8 cellular contexts compared by ENCODE assay signal in genomic region chr3:133573054-133573628, GRCh38. TPM values are rescaled to one million over a fixed set of nuclear protein-coding genes. Genes with fewer than 3 reads are reported as not detected.
DNase-seq lines count a peak whose midpoint lies in the region; ATAC-seq and TF ChIP-seq lines count a peak whose summit lies in the region.

No MANE protein-coding gene starts in this region.

- under 1% methylated on average over 33 of the region's 33 CpGs for WGBS in liver

- TF ChIP-seq CTCF in activated B cell treated with CpG ODN at 0.5 μM for 24 hours (IDR thresholded peaks at IDR 0.05) = no peak
- TF ChIP-seq CTCF in coronary artery (IDR thresholded peaks at IDR 0.05) = no peak
- TF ChIP-seq CTCF in liver (IDR thresholded peaks at IDR 0.05; ENCODE audit: low read depth, low read length, missing input control) = peak; percentile 37

- peaks cover 2 to 20% (median 19%) of the 10 kb centered on the region in 4 donors for H3K4me1 ChIP-seq in liver (ENCODE audit: control insufficient read depth in 4 of 4, insufficient read depth in 4 of 4, low read length in 3 of 4)

- no peaks in the 10 kb centered on the region for H3K27me3 ChIP-seq in liver (ENCODE audit: control insufficient read depth in 4 of 4, insufficient read depth in 4 of 4, low read length in 3 of 4)

- intact Hi-C loops in activated B cell treated with CpG ODN at 0.5 μM for 24 hours (cut with micrococcal nuclease) = loop anchor here (1.0 to 10.0 kb wide), 11 partner anchors 51 to 1156 kb away; partner anchors contain the start of genes DNAJC13, NPHP3, SRPRB and UBA5

- CTCF ChIA-PET in activated B cell treated with CpG ODN at 0.5 μM for 24 hours (lab: Charles Lee) = interaction anchor here (0.6 to 2.9 kb wide), 13 partner anchors 51 to 190 kb away, joined by 3 to 12 read pairs (median 3); no protein-coding TSS in a partner anchor

- H3K9ac ChIP-seq in liver (ENCODE audit: low read depth in 1 of 2, low read length in 2 of 2) = peak overlapping the region in 1 of 2 donors; percentile 87

- peaks cover 74% of the 10 kb centered on the region for H3K4me1 Mint-ChIP-seq in activated B cell treated with CpG ODN at 0.5 μM for 24 hours

- H3K36me3 Mint-ChIP-seq in activated B cell treated with CpG ODN at 0.5 μM for 24 hours (ENCODE audit: low read depth) = peaks cover 34% of the 10 kb centered on the region

- no peaks in the 10 kb centered on the region for H3K9me3 Mint-ChIP-seq in activated B cell treated with CpG ODN at 0.5 μM for 24 hours

- peak overlapping the region; percentile 99 for H3K27ac Mint-ChIP-seq in activated B cell treated with CpG ODN at 0.5 μM for 24 hours

- POLR2A ChIA-PET in activated B cell treated with CpG ODN at 0.5 μM for 24 hours (lab: Charles Lee) = interaction anchor here (0.8 to 6.8 kb wide), 35 partner anchors 9 to 1156 kb away, joined by 3 to 149 read pairs (median 7); partner anchors contain the start of genes ANAPC13, CEP63, DNAJC13 and NPHP3

- peak; percentile 22 to 61 for TF ChIP-seq RAD21 in liver (IDR thresholded peaks at IDR 0.05)

- no peaks in the 10 kb centered on the region for H3K27me3 Mint-ChIP-seq in activated B cell treated with CpG ODN at 0.5 μM for 24 hours

- H3K27ac ChIP-seq in coronary artery (peak overlapping the region; percentile 97 to 99), liver (ENCODE audit: low read depth in 1 of 2, low read length in 2 of 2) (peak overlapping the region; percentile 83 to 94)

- no peaks in the 10 kb centered on the region for H3K9me3 ChIP-seq in liver (ENCODE audit: control insufficient read depth in 4 of 4, low read length in 3 of 4)

- DNase-seq in 8988T (peak; percentile 51), activated B cell treated with CpG ODN at 0.5 μM for 24 hours (peak; percentile 100), coronary artery (ENCODE audit: low spot score) (peak; percentile 100), hypothalamus (lab: John Stamatoyannopoulos, UW) (no peak)
- DNase-seq in stimulated activated CD4-positive, alpha-beta T cell treated with anti-CD3 and anti-CD28 coated beads, TNF-alpha, amount 100 ng/mL, for 24 hours (ENCODE audit: low read depth in 3 of 3) = peak; percentile 100

- peak overlapping the region; percentile 88 for H3K4me3 ChIP-seq in coronary artery
- peak overlapping the region in 2 of 3 donors; percentile 36 to 97 for H3K4me3 ChIP-seq in liver (ENCODE audit: low read depth in 1 of 3, low read length in 3 of 3)

- ATAC-seq in GM19023 (IDR thresholded peaks at IDR 0.05; ENCODE audit: unreplicated experiment) (peak; percentile 77), HG03342 (IDR thresholded peaks at IDR 0.05; ENCODE audit: unreplicated experiment) (peak; percentile 73), activated B cell treated with CpG ODN at 0.5 μM for 24 hours (ENCODE audit: low read depth) (peak; percentile 81)

- H3K36me3 ChIP-seq in liver (ENCODE audit: control insufficient read depth in 4 of 4, insufficient read depth in 3 of 4, low read depth in 1 of 4, low read length in 3 of 4) = peaks cover 0 to 4% (median 2%) of the 10 kb centered on the region in 4 donors

- peak overlapping the region; percentile 85 for H3K4me3 Mint-ChIP-seq in activated B cell treated with CpG ODN at 0.5 μM for 24 hours

TF ChIP-seq in liver, 16 proteins besides CTCF, POLR2A, EP300 and RAD21:
- TF ChIP-seq, protein P1, sequence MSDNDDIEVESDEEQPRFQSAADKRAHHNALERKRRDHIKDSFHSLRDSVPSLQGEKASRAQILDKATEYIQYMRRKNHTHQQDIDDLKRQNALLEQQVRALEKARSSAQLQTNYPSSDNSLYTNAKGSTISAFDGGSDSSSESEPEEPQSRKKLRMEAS (IDR thresholded peaks at IDR 0.05) = peak; percentile 90
- TF ChIP-seq NR2F2 (IDR thresholded peaks at IDR 0.05) (peak; percentile 35), FOXA2 (IDR thresholded peaks at IDR 0.05) (peak; percentile 36), TAF1 (conservative IDR thresholded peaks at IDR 0.05) (no peak), HNF4A (conservative IDR thresholded peaks at IDR 0.05) (peak; percentile 63 to 64), RXRA (IDR thresholded peaks at IDR 0.05) (peak; percentile 95 to 96), SP1 (IDR thresholded peaks at IDR 0.05) (peak; percentile 87), ATF3 (IDR thresholded peaks at IDR 0.05) (peak; percentile 9), YY1 (IDR thresholded peaks at IDR 0.05) (peak; percentile 77), ZBTB33 (IDR thresholded peaks at IDR 0.05) (peak; percentile 73), EGR1 (IDR thresholded peaks at IDR 0.05; ENCODE audit: low read depth in 2 of 2) (peak in 1 of 2 donors; percentile 50), HNF4G (IDR thresholded peaks at IDR 0.05) (no peak), JUND (IDR thresholded peaks at IDR 0.05) (peak in 1 of 2 donors; percentile 80), FOXA1 (IDR thresholded peaks at IDR 0.05) (no peak), GABPA (IDR thresholded peaks at IDR 0.05 in 1 of 2, conservative IDR thresholded peaks at IDR 0.05 in 1 of 2) (no peak)
- TF ChIP-seq, protein P2, sequence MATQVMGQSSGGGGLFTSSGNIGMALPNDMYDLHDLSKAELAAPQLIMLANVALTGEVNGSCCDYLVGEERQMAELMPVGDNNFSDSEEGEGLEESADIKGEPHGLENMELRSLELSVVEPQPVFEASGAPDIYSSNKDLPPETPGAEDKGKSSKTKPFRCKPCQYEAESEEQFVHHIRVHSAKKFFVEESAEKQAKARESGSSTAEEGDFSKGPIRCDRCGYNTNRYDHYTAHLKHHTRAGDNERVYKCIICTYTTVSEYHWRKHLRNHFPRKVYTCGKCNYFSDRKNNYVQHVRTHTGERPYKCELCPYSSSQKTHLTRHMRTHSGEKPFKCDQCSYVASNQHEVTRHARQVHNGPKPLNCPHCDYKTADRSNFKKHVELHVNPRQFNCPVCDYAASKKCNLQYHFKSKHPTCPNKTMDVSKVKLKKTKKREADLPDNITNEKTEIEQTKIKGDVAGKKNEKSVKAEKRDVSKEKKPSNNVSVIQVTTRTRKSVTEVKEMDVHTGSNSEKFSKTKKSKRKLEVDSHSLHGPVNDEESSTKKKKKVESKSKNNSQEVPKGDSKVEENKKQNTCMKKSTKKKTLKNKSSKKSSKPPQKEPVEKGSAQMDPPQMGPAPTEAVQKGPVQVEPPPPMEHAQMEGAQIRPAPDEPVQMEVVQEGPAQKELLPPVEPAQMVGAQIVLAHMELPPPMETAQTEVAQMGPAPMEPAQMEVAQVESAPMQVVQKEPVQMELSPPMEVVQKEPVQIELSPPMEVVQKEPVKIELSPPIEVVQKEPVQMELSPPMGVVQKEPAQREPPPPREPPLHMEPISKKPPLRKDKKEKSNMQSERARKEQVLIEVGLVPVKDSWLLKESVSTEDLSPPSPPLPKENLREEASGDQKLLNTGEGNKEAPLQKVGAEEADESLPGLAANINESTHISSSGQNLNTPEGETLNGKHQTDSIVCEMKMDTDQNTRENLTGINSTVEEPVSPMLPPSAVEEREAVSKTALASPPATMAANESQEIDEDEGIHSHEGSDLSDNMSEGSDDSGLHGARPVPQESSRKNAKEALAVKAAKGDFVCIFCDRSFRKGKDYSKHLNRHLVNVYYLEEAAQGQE (IDR thresholded peaks at IDR 0.05) = peak; percentile 78

RNA-seq across cellular contexts. Expression of gene CDV3, which starts 0.3 kb away (rescaled TPM):
- total RNA-seq in activated B cell treated with CpG ODN at 0.5 μM for 24 hours (227 and 229 TPM in 2 replicates), liver (10 to 100 TPM; 64.0 to 82.6 TPM)
- 10 to 100 TPM; 37.5 to 42.1 TPM for polyA plus RNA-seq in liver

Comparison
In these comparisons a context has a peak if more than half of its experiments do, and no peak if none do; other contexts are left out.
1. DNase-seq: peak in 8988T (single experiment), activated B cell treated with CpG ODN at 0.5 μM for 24 hours (single experiment), coronary artery (single experiment) and stimulated activated CD4-positive, alpha-beta T cell treated with anti-CD3 and anti-CD28 coated beads, TNF-alpha, amount 100 ng/mL, for 24 hours (3 of 3); none in hypothalamus (0 of 51).
2. Peak in every context shown above with its lines, with median percentiles within 50 percentile points of each other: ATAC-seq.